In the genomic region with DNA sequence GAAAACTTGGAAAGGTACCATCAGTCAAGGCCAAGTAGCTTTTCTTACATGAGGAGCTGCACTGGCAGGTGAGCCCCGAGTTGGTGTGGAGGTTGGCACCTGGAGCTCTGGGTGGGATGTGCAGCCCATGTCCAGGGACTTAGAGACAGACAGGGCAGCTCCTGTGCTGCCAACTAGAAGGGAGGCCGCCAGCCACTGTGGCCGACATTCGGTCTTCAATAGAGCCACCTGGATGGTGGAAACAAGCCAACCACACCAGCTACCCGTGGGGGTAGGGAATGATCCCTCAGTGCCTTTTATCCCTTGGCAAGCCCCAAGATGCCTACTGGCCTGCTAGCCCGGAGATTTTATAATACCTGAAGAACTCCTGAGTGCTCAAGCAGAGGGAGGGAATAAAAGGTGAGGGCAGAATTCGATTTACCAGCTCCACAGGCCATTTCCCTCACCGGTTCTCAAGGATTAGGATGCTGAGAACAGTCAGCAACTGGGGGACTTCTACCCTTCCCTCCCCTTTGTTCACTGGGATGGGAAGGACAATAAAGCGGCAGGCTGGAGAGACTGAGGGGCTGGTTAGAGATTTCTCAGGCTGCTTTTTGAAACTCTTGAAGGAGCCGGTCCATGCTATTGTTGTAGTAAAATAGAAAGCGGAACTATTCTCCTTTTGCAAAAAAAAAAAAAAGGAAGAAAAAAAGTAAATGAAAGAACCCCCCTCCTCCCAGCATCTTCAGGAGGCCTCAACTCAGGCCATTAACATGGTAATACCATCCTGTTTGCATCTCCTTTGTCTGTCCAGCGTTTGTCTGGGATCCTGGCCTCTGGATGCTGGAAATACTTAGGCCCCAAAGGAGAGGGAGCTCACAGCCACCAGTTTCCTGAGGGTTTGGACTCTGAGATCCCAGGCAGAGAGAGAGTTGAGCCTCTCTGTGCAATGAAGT, we compare ENCODE assay signal across 11 cellular contexts.
DNase-seq lines count a peak whose midpoint lies in the region; ATAC-seq, FAIRE-seq and TF ChIP-seq lines count a peak whose summit lies in the region.
"Had no signal": no experiment of that assay in that cellular context is flagged by ENCODE, and none has a peak within 500 bp of the region (broad histone marks: within the 10 kb centered on the region; RNA-seq: fewer than 3 reads in every experiment).

No MANE protein-coding gene starts in this region.

- 50 to 74% methylated on average over 8 to 12 of the region's 12 CpGs for WGBS in body of pancreas, 2 donors
- WGBS in pancreas, 2 donors: 47 to 55% methylated on average over 12 of the region's 12 CpGs

- DNase-seq in GM18507 (ENCODE audit: extremely low spot score, insufficient read length, low read depth): peak; percentile 42
- peak; percentile 68 to 85 (median 80) for DNase-seq in body of pancreas
- peak; percentile 62 to 83 (median 68) for DNase-seq in pancreas
- DNase-seq in HuH-7.5 (ENCODE audit: low spot score): no peak
- no peak for DNase-seq in osteoblast (ENCODE audit: insufficient read length, low spot score, missing footprints)
- DNase-seq in AG08396 (ENCODE audit: low spot score): no peak
- no peak for DNase-seq in T1000 (lab: John Stamatoyannopoulos, UW)
- DNase-seq: activated CD4-positive, alpha-beta T cell treated with anti-CD3 and anti-CD28 coated beads, Interleukin-2, amount 10 ng/mL, durations not matched to agents 7 days and 5 days; activated naive CD4-positive, alpha-beta T cell treated with anti-CD3 and anti-CD28 coated beads, Interleukin-2, amount 50 U/mL, for 16 hours; left cardiac atrium had no signal

- no peak overlapping the region for H3K4me2 ChIP-seq in osteoblast (ENCODE audit: insufficient read depth, low read length)

- H3K9me3 ChIP-seq in body of pancreas: no peaks in the 10 kb centered on the region
- no peaks in the 10 kb centered on the region for H3K9me3 ChIP-seq in pancreas
- no peaks in the 10 kb centered on the region for H3K9me3 ChIP-seq in osteoblast (ENCODE audit: low read depth, low read length)

- intact Hi-C loops in body of pancreas (cut with DNase I) (no loop called here), pancreas (cut with DNase I) (loop anchor here in 1 of 3 donors (5.0 kb wide), 1 partner anchor 46 kb away; no protein-coding TSS in a partner anchor)

- H3K79me2 ChIP-seq in osteoblast (ENCODE audit: insufficient read depth, low read length): no peaks in the 10 kb centered on the region

- TF ChIP-seq CTCF in body of pancreas (IDR thresholded peaks at IDR 0.05) (no peak), pancreas (IDR thresholded peaks at IDR 0.05) (no peak), osteoblast (IDR thresholded peaks at IDR 0.05; ENCODE audit: extremely low read depth, low read depth, low read length) (no peak)

- ATAC-seq in HG03159 (IDR thresholded peaks at IDR 0.05; ENCODE audit: unreplicated experiment) (peak; percentile 53), body of pancreas (peak; percentile 17), pancreas (peak; percentile 33 to 60 (median 41))
- ATAC-seq: left cardiac atrium had no signal

- H3K36me3 ChIP-seq in body of pancreas (replicated peaks in 1 of 2; ENCODE audit: insufficient read depth in 1 of 2, low read depth in 2 of 2) (no peaks in the 10 kb centered on the region), pancreas (no peaks in the 10 kb centered on the region), osteoblast (ENCODE audit: insufficient read depth, low read length) (no peaks in the 10 kb centered on the region)

- H3K27me3 ChIP-seq in body of pancreas (no peaks in the 10 kb centered on the region), pancreas (no peaks in the 10 kb centered on the region), osteoblast (ENCODE audit: insufficient read depth, low read length) (no peaks in the 10 kb centered on the region)

- no peaks in the 10 kb centered on the region for H4K20me1 ChIP-seq in osteoblast (ENCODE audit: insufficient read depth, low read length)

- H3K4me1 ChIP-seq in body of pancreas (peaks cover 96% of the 10 kb centered on the region), pancreas (peaks cover 87 to 97% (median 88%) of the 10 kb centered on the region in 3 donors), osteoblast (ENCODE audit: insufficient read depth, low read length) (peaks cover 27% of the 10 kb centered on the region)

- peak in 1 of 3 donors; percentile 17 for TF ChIP-seq POLR2A in body of pancreas (IDR thresholded peaks at IDR 0.05)

- no peak overlapping the region for H2AFZ ChIP-seq in osteoblast (ENCODE audit: low read length)

- no peak overlapping the region for H3K4me3 ChIP-seq in body of pancreas
- no peak overlapping the region for H3K4me3 ChIP-seq in pancreas
- H3K4me3 ChIP-seq in osteoblast (ENCODE audit: insufficient read depth, low read length): no peak overlapping the region

- H3K27ac ChIP-seq in body of pancreas (peak overlapping the region; percentile 68 to 88 (median 82)), pancreas (peak overlapping the region; percentile 51 to 88 (median 75)), osteoblast (ENCODE audit: low read depth, low read length) (no peak overlapping the region)

- FAIRE-seq in GM18507 (lab: Jason Lieb, UNC): peak; percentile 76
- FAIRE-seq in pancreas (lab: Jason Lieb, UNC): no peak

Comparison
In these comparisons a context has a peak if more than half of its experiments do, and no peak if none do; other contexts are left out.
1. DNase-seq: peak in GM18507 (single experiment), body of pancreas (4 of 4) and pancreas (6 of 6); none in HuH-7.5 (single experiment), osteoblast (single experiment), AG08396 (single experiment) and T1000 (single experiment).
2. Peak in every context shown above with its lines, with median percentiles within 50 percentile points of each other: ATAC-seq.